In the genomic region with DNA sequence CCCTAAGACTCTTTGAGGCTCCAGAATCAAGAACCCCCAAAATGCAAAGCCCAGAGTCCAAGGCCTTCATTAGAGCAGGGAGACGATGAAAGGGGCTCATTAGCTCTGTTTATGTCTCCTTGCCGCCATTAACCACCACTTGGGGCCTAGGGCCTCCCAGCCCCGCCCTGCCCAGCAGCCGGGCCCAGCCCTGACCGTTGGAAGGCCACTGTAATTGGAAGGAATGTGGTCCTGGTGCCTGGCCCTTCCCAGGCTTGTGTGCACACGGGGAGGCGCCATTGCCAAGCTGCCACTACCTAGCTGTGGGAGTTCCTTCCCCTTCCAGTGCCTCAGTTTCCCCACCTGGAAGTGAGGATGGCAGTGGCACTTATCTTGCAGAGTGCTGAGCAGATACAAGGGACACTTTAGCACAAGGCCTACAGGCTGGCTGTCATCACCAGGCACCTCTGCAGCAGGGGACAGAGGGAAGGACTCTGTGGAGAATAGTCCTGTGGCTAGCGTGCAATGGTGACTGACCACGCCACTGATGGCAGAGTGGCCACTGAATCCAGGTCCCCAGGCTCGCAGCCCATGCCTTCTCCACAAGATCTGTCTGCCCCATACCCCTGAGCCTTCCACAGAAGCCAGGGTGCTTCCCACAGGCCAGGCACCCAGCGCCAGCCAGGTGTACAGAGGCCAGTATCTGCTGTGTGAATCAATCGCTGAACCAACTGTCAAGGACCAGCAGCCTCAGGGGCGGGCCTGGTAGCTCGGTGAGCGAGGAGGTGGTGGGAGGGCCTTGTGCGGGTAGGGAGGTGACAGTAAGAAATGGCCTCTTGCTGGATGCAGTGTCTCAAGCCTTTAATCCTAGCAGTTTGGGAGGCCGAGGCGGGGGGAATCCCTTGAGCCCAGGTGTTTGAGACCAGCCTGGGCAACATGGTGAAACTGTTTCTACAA, we compare ENCODE assay signal across 10 cellular contexts.
DNase-seq lines count a peak whose midpoint lies in the region; ATAC-seq lines count a peak whose summit lies in the region.
"Had no signal": no experiment of that assay in that cellular context is flagged by ENCODE, and none has a peak within 500 bp of the region (broad histone marks: within the 10 kb centered on the region; RNA-seq: fewer than 3 reads in every experiment).

No MANE protein-coding gene starts in this region.

- peaks cover 51 to 57% of the 10 kb centered on the region in 2 donors for H3K4me1 Mint-ChIP-seq in effector memory CD8-positive, alpha-beta T cell (ENCODE audit: low read depth in 2 of 2)

- peak overlapping the region; percentile 100 for H3K27ac Mint-ChIP-seq in effector memory CD8-positive, alpha-beta T cell
- H3K27ac Mint-ChIP-seq: GM23338 had no signal

- H3K4me3 Mint-ChIP-seq in effector memory CD8-positive, alpha-beta T cell: peak overlapping the region; percentile 70 to 78

- H3K9me3 Mint-ChIP-seq in effector memory CD8-positive, alpha-beta T cell: no peaks in the 10 kb centered on the region
- H3K9me3 Mint-ChIP-seq: GM23338 had no signal

- no peaks in the 10 kb centered on the region for H3K27me3 Mint-ChIP-seq in effector memory CD8-positive, alpha-beta T cell

- DNase-seq in activated CD8-positive, alpha-beta memory T cell treated with anti-CD3 and anti-CD28 coated beads, Interleukin-2, amount 50 U/mL, for 4 hours: peak; percentile 41
- DNase-seq in activated CD8-positive, alpha-beta memory T cell treated with anti-CD3 and anti-CD28 coated beads for 24 hours: no peak
- peak; percentile 47 for DNase-seq in T-helper 22 cell (ENCODE audit: low read depth)
- peak in 2 of 3 experiments; percentile 49 to 51 for DNase-seq in effector memory CD8-positive, alpha-beta T cell
- peak; percentile 41 for DNase-seq in stimulated activated naive CD8-positive, alpha-beta T cell treated with anti-CD3 and anti-CD28 coated beads, Interleukin-15, Interleukin-2, amounts not matched to agents 100 U/mL and 50 U/mL, for 24 hours
- DNase-seq in D341Med (ENCODE audit: low spot score): no peak
- DNase-seq: SW 1271 had no signal

- no peak for ATAC-seq in effector memory CD8-positive, alpha-beta T cell (replicated peaks)
- no peak for ATAC-seq in stimulated activated naive CD8-positive, alpha-beta T cell treated with anti-CD3 and anti-CD28 coated beads, Interleukin-15, Interleukin-2, amounts not matched to agents 100 U/mL and 50 U/mL, for 24 hours
- no peak for ATAC-seq in HG03280 (IDR thresholded peaks at IDR 0.05; ENCODE audit: unreplicated experiment)
- ATAC-seq in GM21528 (IDR thresholded peaks at IDR 0.05; ENCODE audit: low FRiP score, unreplicated experiment): no peak

- peaks cover 88% of the 10 kb centered on the region for H3K36me3 Mint-ChIP-seq in effector memory CD8-positive, alpha-beta T cell (ENCODE audit: insufficient read depth)

Comparison
In these comparisons a context has a peak if more than half of its experiments do, and no peak if none do; other contexts are left out.
1. DNase-seq: peak in activated CD8-positive, alpha-beta memory T cell treated with anti-CD3 and anti-CD28 coated beads, Interleukin-2, amount 50 U/mL, for 4 hours (single experiment), T-helper 22 cell (single experiment), effector memory CD8-positive, alpha-beta T cell (2 of 3) and stimulated activated naive CD8-positive, alpha-beta T cell treated with anti-CD3 and anti-CD28 coated beads, Interleukin-15, Interleukin-2, amounts not matched to agents 100 U/mL and 50 U/mL, for 24 hours (single experiment); none in activated CD8-positive, alpha-beta memory T cell treated with anti-CD3 and anti-CD28 coated beads for 24 hours (single experiment) and D341Med (single experiment).